Comparison of ENCODE assay signal across 1 cellular context in genomic region chr5:78594946-78595921, GRCh38.
TF ChIP-seq lines count a peak whose summit lies in the region.

No MANE protein-coding gene starts in this region.

TF ChIP-seq in HepG2, 621 proteins besides CTCF, POLR2A, EP300 and RAD21 (continued from another document):
- peak; percentile 46; the same call in 1 of the 2 replicates for TF ChIP-seq HOMEZ (CRISPR knock-in tag; IDR thresholded peaks at IDR 0.05; ENCODE audit: low read depth)
- TF ChIP-seq SAP130 (CRISPR knock-in tag; IDR thresholded peaks at IDR 0.05; ENCODE audit: low read depth) = peak; percentile 37
- 0 out of 2 replicates have a peak, but pooled peaks have one; percentile 30 for TF ChIP-seq FOXC1 (CRISPR knock-in tag; IDR thresholded peaks at IDR 0.05; ENCODE audit: borderline replicate concordance)
- no peak for TF ChIP-seq SOX6 (IDR thresholded peaks at IDR 0.05)
- peak; percentile 34; the same call in 1 of the 2 replicates for TF ChIP-seq SOX6 (CRISPR knock-in tag; IDR thresholded peaks at IDR 0.05)
- TF ChIP-seq BORCS8-MEF2B (CRISPR knock-in tag; IDR thresholded peaks at IDR 0.05) = no peak
- no peak for TF ChIP-seq ZNF782 (CRISPR knock-in tag; IDR thresholded peaks at IDR 0.05; ENCODE audit: borderline replicate concordance)
- TF ChIP-seq GATAD2A (CRISPR knock-in tag; IDR thresholded peaks at IDR 0.05) = peak; percentile 69
- peak; percentile 88 for TF ChIP-seq RARA (CRISPR knock-in tag; IDR thresholded peaks at IDR 0.05)
- no peak for TF ChIP-seq MAZ (IDR thresholded peaks at IDR 0.05; ENCODE audit: borderline replicate concordance, low read depth, low read length)
- no peak for TF ChIP-seq MAZ (CRISPR knock-in tag; IDR thresholded peaks at IDR 0.05; ENCODE audit: low read depth)
- TF ChIP-seq ZFP36L2 (CRISPR knock-in tag; IDR thresholded peaks at IDR 0.05) = no peak
- 0 out of 2 replicates have a peak, but pooled peaks have one; percentile 32 for TF ChIP-seq ZSCAN9 (CRISPR knock-in tag; IDR thresholded peaks at IDR 0.05; ENCODE audit: borderline replicate concordance)
- peak; percentile 55; the same call in 1 of the 2 replicates for TF ChIP-seq ELF3 (CRISPR knock-in tag; IDR thresholded peaks at IDR 0.05)
- TF ChIP-seq CCDC6 (CRISPR knock-in tag; IDR thresholded peaks at IDR 0.05) = no peak
- TF ChIP-seq KAT8 (CRISPR knock-in tag; IDR thresholded peaks at IDR 0.05) = 0 out of 2 replicates have a peak, but pooled peaks have one; percentile 25
- peak; percentile 92 for TF ChIP-seq FOSL2 (CRISPR knock-in tag; IDR thresholded peaks at IDR 0.05)
- no peak for TF ChIP-seq PRPF4 (IDR thresholded peaks at IDR 0.05; ENCODE audit: low read depth, low read length, poor library complexity, severe bottlenecking)
- TF ChIP-seq NFRKB (IDR thresholded peaks at IDR 0.05) = no peak
- TF ChIP-seq NPAS2 (CRISPR knock-in tag; IDR thresholded peaks at IDR 0.05; ENCODE audit: borderline replicate concordance) = no peak
- TF ChIP-seq CREB1 (IDR thresholded peaks at IDR 0.05) = no peak
- peak; percentile 42; the same call in 1 of the 2 replicates for TF ChIP-seq CREB1 (CRISPR knock-in tag; IDR thresholded peaks at IDR 0.05)
- no peak for TF ChIP-seq ZNF260 (CRISPR knock-in tag; IDR thresholded peaks at IDR 0.05; ENCODE audit: borderline replicate concordance, low read depth)
- no peak for TF ChIP-seq ATF7 (IDR thresholded peaks at IDR 0.05)
- no peak for TF ChIP-seq ATF7 (CRISPR knock-in tag; IDR thresholded peaks at IDR 0.05)
- TF ChIP-seq PLSCR1 (CRISPR knock-in tag; IDR thresholded peaks at IDR 0.05; ENCODE audit: borderline replicate concordance) = no peak
- TF ChIP-seq, protein P1, sequence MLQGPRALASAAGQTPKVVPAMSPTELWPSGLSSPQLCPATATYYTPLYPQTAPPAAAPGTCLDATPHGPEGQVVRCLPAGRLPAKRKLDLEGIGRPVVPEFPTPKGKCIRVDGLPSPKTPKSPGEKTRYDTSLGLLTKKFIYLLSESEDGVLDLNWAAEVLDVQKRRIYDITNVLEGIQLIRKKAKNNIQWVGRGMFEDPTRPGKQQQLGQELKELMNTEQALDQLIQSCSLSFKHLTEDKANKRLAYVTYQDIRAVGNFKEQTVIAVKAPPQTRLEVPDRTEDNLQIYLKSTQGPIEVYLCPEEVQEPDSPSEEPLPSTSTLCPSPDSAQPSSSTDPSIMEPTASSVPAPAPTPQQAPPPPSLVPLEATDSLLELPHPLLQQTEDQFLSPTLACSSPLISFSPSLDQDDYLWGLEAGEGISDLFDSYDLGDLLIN (CRISPR knock-in tag; IDR thresholded peaks at IDR 0.05; ENCODE audit: borderline replicate concordance) = no peak
- TF ChIP-seq HOXA3 (CRISPR knock-in tag; IDR thresholded peaks at IDR 0.05) = 0 out of 2 replicates have a peak, but pooled peaks have one; percentile 17
- TF ChIP-seq ZNF709 (CRISPR knock-in tag; IDR thresholded peaks at IDR 0.05) = no peak
- no peak for TF ChIP-seq ZSCAN20 (CRISPR knock-in tag; IDR thresholded peaks at IDR 0.05; ENCODE audit: borderline replicate concordance)
- TF ChIP-seq ZNF232 (CRISPR knock-in tag; IDR thresholded peaks at IDR 0.05; ENCODE audit: borderline replicate concordance) = peak; percentile 94
- TF ChIP-seq SCMH1 (CRISPR knock-in tag; IDR thresholded peaks at IDR 0.05; ENCODE audit: borderline replicate concordance) = no peak
- TF ChIP-seq HNF4A (CRISPR knock-in tag; IDR thresholded peaks at IDR 0.05) = 0 out of 2 replicates have a peak, but pooled peaks have one; percentile 10
- TF ChIP-seq XBP1 (CRISPR knock-in tag; IDR thresholded peaks at IDR 0.05) = peak; percentile 54; the same call in 1 of the 2 replicates
- peak; percentile 38 for TF ChIP-seq ASH2L (IDR thresholded peaks at IDR 0.05; ENCODE audit: insufficient read length, low read depth, low read length)
- no peak for TF ChIP-seq ZNF605 (CRISPR knock-in tag; IDR thresholded peaks at IDR 0.05)
- TF ChIP-seq CREB3 (CRISPR knock-in tag; IDR thresholded peaks at IDR 0.05) = no peak
- peak; percentile 37 for TF ChIP-seq RBM22 (optimal IDR thresholded peaks at IDR 0.05; ENCODE audit: low read length)
- TF ChIP-seq, protein P2, sequence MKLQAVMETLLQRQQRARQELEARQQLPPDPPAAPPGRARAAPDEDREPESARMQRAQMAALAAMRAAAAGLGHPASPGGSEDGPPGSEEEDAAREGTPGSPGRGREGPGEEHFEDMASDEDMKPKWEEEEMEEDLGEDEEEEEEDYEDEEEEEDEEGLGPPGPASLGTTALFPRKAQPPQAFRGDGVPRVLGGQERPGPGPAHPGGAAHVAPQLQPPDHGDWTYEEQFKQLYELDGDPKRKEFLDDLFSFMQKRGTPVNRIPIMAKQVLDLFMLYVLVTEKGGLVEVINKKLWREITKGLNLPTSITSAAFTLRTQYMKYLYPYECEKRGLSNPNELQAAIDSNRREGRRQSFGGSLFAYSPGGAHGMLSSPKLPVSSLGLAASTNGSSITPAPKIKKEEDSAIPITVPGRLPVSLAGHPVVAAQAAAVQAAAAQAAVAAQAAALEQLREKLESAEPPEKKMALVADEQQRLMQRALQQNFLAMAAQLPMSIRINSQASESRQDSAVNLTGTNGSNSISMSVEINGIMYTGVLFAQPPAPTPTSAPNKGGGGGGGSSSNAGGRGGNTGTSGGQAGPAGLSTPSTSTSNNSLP (IDR thresholded peaks at IDR 0.05; ENCODE audit: low read depth, low read length) = peak; percentile 29; the same call in 1 of the 2 replicates
- no peak for TF ChIP-seq KMT2B (CRISPR knock-in tag; IDR thresholded peaks at IDR 0.05)
- TF ChIP-seq, protein P3, sequence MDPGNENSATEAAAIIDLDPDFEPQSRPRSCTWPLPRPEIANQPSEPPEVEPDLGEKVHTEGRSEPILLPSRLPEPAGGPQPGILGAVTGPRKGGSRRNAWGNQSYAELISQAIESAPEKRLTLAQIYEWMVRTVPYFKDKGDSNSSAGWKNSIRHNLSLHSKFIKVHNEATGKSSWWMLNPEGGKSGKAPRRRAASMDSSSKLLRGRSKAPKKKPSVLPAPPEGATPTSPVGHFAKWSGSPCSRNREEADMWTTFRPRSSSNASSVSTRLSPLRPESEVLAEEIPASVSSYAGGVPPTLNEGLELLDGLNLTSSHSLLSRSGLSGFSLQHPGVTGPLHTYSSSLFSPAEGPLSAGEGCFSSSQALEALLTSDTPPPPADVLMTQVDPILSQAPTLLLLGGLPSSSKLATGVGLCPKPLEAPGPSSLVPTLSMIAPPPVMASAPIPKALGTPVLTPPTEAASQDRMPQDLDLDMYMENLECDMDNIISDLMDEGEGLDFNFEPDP (CRISPR knock-in tag; conservative IDR thresholded peaks at IDR 0.05) = no peak
- peak; percentile 27; the same call in 1 of the 2 replicates for TF ChIP-seq CREM (IDR thresholded peaks at IDR 0.05)
- TF ChIP-seq CREM (CRISPR knock-in tag; IDR thresholded peaks at IDR 0.05) = no peak
- TF ChIP-seq SKI (IDR thresholded peaks at IDR 0.05; ENCODE audit: partially characterized antibody) = peak; percentile 8
- peak in 1 of 2 experiments; percentile 55; a peak in 3 of 4 replicates for TF ChIP-seq MAFK (conservative IDR thresholded peaks at IDR 0.05 in 1 of 2, IDR thresholded peaks at IDR 0.05 in 1 of 2; ENCODE audit: low read length in 2 of 2)
- TF ChIP-seq SOX5 (CRISPR knock-in tag; IDR thresholded peaks at IDR 0.05; ENCODE audit: borderline replicate concordance) = peak; percentile 13; the same call in 1 of the 2 replicates
- TF ChIP-seq ZNF770 (CRISPR knock-in tag; IDR thresholded peaks at IDR 0.05) = no peak; the same call in 1 of the 2 replicates
- TF ChIP-seq ZNF580 (CRISPR knock-in tag; IDR thresholded peaks at IDR 0.05; ENCODE audit: borderline replicate concordance, low read depth) = no peak
- 0 out of 2 replicates have a peak, but pooled peaks have one; percentile 44 for TF ChIP-seq POLR2G (IDR thresholded peaks at IDR 0.05; ENCODE audit: low read depth, low read length)
- 0 out of 2 replicates have a peak, but pooled peaks have one; percentile 32 for TF ChIP-seq IRF2 (CRISPR knock-in tag; IDR thresholded peaks at IDR 0.05)
- peak; percentile 53 for TF ChIP-seq MAFF (IDR thresholded peaks at IDR 0.05; ENCODE audit: low read depth, low read length)
- TF ChIP-seq NR2C2 (CRISPR knock-in tag; IDR thresholded peaks at IDR 0.05; ENCODE audit: borderline replicate concordance) = no peak
- TF ChIP-seq, protein P4, sequence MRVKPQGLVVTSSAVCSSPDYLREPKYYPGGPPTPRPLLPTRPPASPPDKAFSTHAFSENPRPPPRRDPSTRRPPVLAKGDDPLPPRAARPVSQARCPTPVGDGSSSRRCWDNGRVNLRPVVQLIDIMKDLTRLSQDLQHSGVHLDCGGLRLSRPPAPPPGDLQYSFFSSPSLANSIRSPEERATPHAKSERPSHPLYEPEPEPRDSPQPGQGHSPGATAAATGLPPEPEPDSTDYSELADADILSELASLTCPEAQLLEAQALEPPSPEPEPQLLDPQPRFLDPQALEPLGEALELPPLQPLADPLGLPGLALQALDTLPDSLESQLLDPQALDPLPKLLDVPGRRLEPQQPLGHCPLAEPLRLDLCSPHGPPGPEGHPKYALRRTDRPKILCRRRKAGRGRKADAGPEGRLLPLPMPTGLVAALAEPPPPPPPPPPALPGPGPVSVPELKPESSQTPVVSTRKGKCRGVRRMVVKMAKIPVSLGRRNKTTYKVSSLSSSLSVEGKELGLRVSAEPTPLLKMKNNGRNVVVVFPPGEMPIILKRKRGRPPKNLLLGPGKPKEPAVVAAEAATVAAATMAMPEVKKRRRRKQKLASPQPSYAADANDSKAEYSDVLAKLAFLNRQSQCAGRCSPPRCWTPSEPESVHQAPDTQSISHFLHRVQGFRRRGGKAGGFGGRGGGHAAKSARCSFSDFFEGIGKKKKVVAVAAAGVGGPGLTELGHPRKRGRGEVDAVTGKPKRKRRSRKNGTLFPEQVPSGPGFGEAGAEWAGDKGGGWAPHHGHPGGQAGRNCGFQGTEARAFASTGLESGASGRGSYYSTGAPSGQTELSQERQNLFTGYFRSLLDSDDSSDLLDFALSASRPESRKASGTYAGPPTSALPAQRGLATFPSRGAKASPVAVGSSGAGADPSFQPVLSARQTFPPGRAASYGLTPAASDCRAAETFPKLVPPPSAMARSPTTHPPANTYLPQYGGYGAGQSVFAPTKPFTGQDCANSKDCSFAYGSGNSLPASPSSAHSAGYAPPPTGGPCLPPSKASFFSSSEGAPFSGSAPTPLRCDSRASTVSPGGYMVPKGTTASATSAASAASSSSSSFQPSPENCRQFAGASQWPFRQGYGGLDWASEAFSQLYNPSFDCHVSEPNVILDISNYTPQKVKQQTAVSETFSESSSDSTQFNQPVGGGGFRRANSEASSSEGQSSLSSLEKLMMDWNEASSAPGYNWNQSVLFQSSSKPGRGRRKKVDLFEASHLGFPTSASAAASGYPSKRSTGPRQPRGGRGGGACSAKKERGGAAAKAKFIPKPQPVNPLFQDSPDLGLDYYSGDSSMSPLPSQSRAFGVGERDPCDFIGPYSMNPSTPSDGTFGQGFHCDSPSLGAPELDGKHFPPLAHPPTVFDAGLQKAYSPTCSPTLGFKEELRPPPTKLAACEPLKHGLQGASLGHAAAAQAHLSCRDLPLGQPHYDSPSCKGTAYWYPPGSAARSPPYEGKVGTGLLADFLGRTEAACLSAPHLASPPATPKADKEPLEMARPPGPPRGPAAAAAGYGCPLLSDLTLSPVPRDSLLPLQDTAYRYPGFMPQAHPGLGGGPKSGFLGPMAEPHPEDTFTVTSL (CRISPR knock-in tag; IDR thresholded peaks at IDR 0.05; ENCODE audit: borderline replicate concordance) = peak; percentile 21; the same call in 1 of the 2 replicates
